21 cellular contexts compared by ENCODE assay signal in genomic region chr18:72637319-72638113, GRCh38.
DNase-seq lines count a peak whose midpoint lies in the region; ATAC-seq, FAIRE-seq and TF ChIP-seq lines count a peak whose summit lies in the region.
"Had no signal": no experiment of that assay in that cellular context is flagged by ENCODE, and none has a peak within 500 bp of the region (broad histone marks: within the 10 kb centered on the region; RNA-seq: fewer than 3 reads in every experiment).

No MANE protein-coding gene starts in this region.

- DNase-seq in GM12878 (ENCODE audit: low read depth, low spot score), result no peak
- peak; percentile 50 for DNase-seq in inferior parietal cortex (ENCODE audit: extremely low spot score)
- no peak for DNase-seq in mesenteric fat pad (ENCODE audit: low spot score)
- no peak for DNase-seq in colonic mucosa
- no peak for DNase-seq in SIG-M5 treated with dmso at 0.1 percent for 504 hours (lab: John Stamatoyannopoulos, UW; ENCODE audit: unreplicated experiment)
- DNase-seq: CD8-positive, alpha-beta memory T cell; DMS79 treated with DMSO at 0.1 percent for 48 hours; GM23248; NCI-H1048; NCI-H1417 treated with DMSO at 0.1 percent for 48 hours; NCI-H1694 treated with DMSO at 0.1 percent for 48 hours; NCI-H2081; NCI-H2227 treated with DMSO at 0.1 percent for 48 hours; NCI-H526 treated with DMSO at 0.1 percent for 48 hours; SHP77 had no signal

- H3K27me3 ChIP-seq in KMS-11 (ENCODE audit: insufficient read depth, low read depth) (no peaks in the 10 kb centered on the region), GM12878 (replicated peaks in 1 of 2; ENCODE audit: control insufficient read depth in 2 of 2, insufficient read depth in 2 of 2, low read length in 1 of 2) (no peaks in the 10 kb centered on the region), colonic mucosa (no peaks in the 10 kb centered on the region)

- peaks cover 13% of the 10 kb centered on the region for H3K4me1 ChIP-seq in KMS-11 (ENCODE audit: low read depth, poor library complexity, severe bottlenecking)
- no peaks in the 10 kb centered on the region for H3K4me1 ChIP-seq in GM12878 (ENCODE audit: control insufficient read depth, insufficient read depth, low read length)
- no peaks in the 10 kb centered on the region for H3K4me1 ChIP-seq in colonic mucosa
- H3K4me1 ChIP-seq: HAP-1 had no signal

- 50% methylated on average over 17 of the region's 17 CpGs for WGBS in GM12878 (ENCODE audit: insufficient coverage, insufficient replicate concordance, low lambda C conversion rate, missing lambda C conversion rate)

- H4K20me1 ChIP-seq in KMS-11 (ENCODE audit: insufficient read depth) (no peaks in the 10 kb centered on the region), GM12878 (ENCODE audit: control insufficient read depth, insufficient read depth) (no peaks in the 10 kb centered on the region)

- SMC1A ChIA-PET in GM12878 (lab: Charles Lee; ENCODE audit: uncharacterized antibody, unreplicated experiment), result interaction anchor here (1.0 kb wide), 1 partner anchor 14 kb away, joined by 4 read pairs; no protein-coding TSS in a partner anchor

- H3K9ac ChIP-seq in KMS-11 (no peak overlapping the region), GM12878 (ENCODE audit: control insufficient read depth, insufficient read depth, low read length) (no peak overlapping the region), colonic mucosa (ENCODE audit: low read depth in 2 of 2, low read length in 2 of 2) (no peak overlapping the region)
- H3K9ac ChIP-seq: GM23248 had no signal

- CTCF ChIA-PET in GM12878 (lab: Yijun Ruan, JAX), result interaction anchor here (1.4 to 2.7 kb wide), 2 partner anchors 36 to 43 kb away, joined by 3 to 15 read pairs; no protein-coding TSS in a partner anchor

- in situ Hi-C loops in GM12878 (cut with MboI), result no loop called here

- ATAC-seq in GM12878, result peak; percentile 74

- no peaks in the 10 kb centered on the region for H3K36me3 ChIP-seq in KMS-11 (ENCODE audit: insufficient read depth)
- no peaks in the 10 kb centered on the region for H3K36me3 ChIP-seq in GM12878 (ENCODE audit: control insufficient read depth in 2 of 2, insufficient read depth in 2 of 2, low read length in 1 of 2)
- H3K36me3 ChIP-seq in colonic mucosa, result no peaks in the 10 kb centered on the region
- H3K36me3 ChIP-seq: HAP-1 had no signal

- no peak for TF ChIP-seq CTCF in KMS-11 (conservative IDR thresholded peaks at IDR 0.05; ENCODE audit: low read depth, low read length)
- no peak for TF ChIP-seq CTCF in GM12878 (IDR thresholded peaks at IDR 0.05 in 2 of 3, conservative IDR thresholded peaks at IDR 0.05 in 1 of 3; ENCODE audit: control insufficient read depth in 2 of 3, extremely low read depth in 1 of 3, insufficient read depth in 1 of 3, low read depth in 3 of 3, low read length in 3 of 3)
- TF ChIP-seq CTCF in colonic mucosa (IDR thresholded peaks at IDR 0.05), result no peak

- POLR2A ChIA-PET in GM12878 (lab: Charles Lee), result interaction anchor here (0.6 to 0.8 kb wide), 2 partner anchors 17 to 175 kb away, joined by 3 read pairs; no protein-coding TSS in a partner anchor

- no TSS peak for BruUV-seq in GM12878 (replicated peaks; lab: Mats Ljungman, UMichigan)

- H3K4me3 ChIP-seq in KMS-11 (IDR thresholded peaks at IDR 0.05; ENCODE audit: insufficient read depth, low read depth, low read length), result no peak overlapping the region
- no peak overlapping the region for H3K4me3 ChIP-seq in GM12878
- no peak overlapping the region for H3K4me3 ChIP-seq in colonic mucosa
- H3K4me3 ChIP-seq: GM23248, HAP-1 had no signal

- peak overlapping the region; percentile 32 for H3K27ac ChIP-seq in KMS-11
- no peak overlapping the region for H3K27ac ChIP-seq in GM12878 (ENCODE audit: control insufficient read depth, insufficient read depth)
- peak overlapping the region; percentile 11 for H3K27ac ChIP-seq in temporal lobe (ENCODE audit: low read depth, low read length)
- H3K27ac ChIP-seq in colonic mucosa, result no peak overlapping the region
- H3K27ac ChIP-seq: C4-2B, GM23248, HL-60, RWPE1 had no signal

- intact Hi-C loops in GM12878 (cut with micrococcal nuclease; ENCODE audit: unreplicated experiment) (no loop called here), colonic mucosa (cut with DNase I) (no loop called here)

- TF ChIP-seq RAD21 in GM12878 (IDR thresholded peaks at IDR 0.05; ENCODE audit: insufficient read depth, low read depth, low read length), result no peak

- H3K9me3 ChIP-seq in GM12878 (replicated peaks; ENCODE audit: control insufficient read depth, insufficient read depth, low read length), result no peaks in the 10 kb centered on the region
- no peaks in the 10 kb centered on the region for H3K9me3 ChIP-seq in colonic mucosa
- H3K9me3 ChIP-seq: HAP-1 had no signal

- no peaks in the 10 kb centered on the region for H3K79me2 ChIP-seq in KMS-11 (ENCODE audit: insufficient read depth, low read depth)
- H3K79me2 ChIP-seq in GM12878 (ENCODE audit: control insufficient read depth, insufficient read depth, low read length), result no peaks in the 10 kb centered on the region

- FAIRE-seq in GM12878 (lab: Jason Lieb, UNC), result no peak

- H2AFZ ChIP-seq in KMS-11 (ENCODE audit: low read depth), result peak overlapping the region; percentile 11; the same call in 1 of the 2 replicates
- no peak overlapping the region for H2AFZ ChIP-seq in GM12878 (ENCODE audit: control insufficient read depth, low read depth, low read length)
- H2AFZ ChIP-seq: GM23248 had no signal

- TF ChIP-seq EP300 in GM12878 (IDR thresholded peaks at IDR 0.05; ENCODE audit: borderline replicate concordance in 1 of 2, control insufficient read depth in 1 of 2, low read depth in 2 of 2, low read length in 2 of 2), result no peak

- RAD21 ChIA-PET in GM12878 (lab: Charles Lee; ENCODE audit: unreplicated experiment), result interaction anchor here (1.0 to 1.4 kb wide), 2 partner anchors 15 to 36 kb away, joined by 3 to 6 read pairs; no protein-coding TSS in a partner anchor

- H3K4me2 ChIP-seq in KMS-11, result peak overlapping the region; percentile 7; the same call in 1 of the 2 replicates
- H3K4me2 ChIP-seq in GM12878 (ENCODE audit: control insufficient read depth, insufficient read depth), result no peak overlapping the region

- no peak for TF ChIP-seq POLR2A in GM12878 (IDR thresholded peaks at IDR 0.05; ENCODE audit: low read depth, low read length)

TF ChIP-seq in GM12878, 131 proteins besides CTCF, POLR2A, EP300 and RAD21:
- TF ChIP-seq POLR2AphosphoS5 (IDR thresholded peaks at IDR 0.05; ENCODE audit: low read length) (no peak), BHLHE40 (IDR thresholded peaks at IDR 0.05; ENCODE audit: borderline replicate concordance in 1 of 2, low read depth in 2 of 2, low read length in 1 of 2) (peak in 1 of 2 experiments; percentile 35; a peak in 1 of 4 replicates)

Comparison
In these comparisons a context has a peak if more than half of its experiments do, and no peak if none do; other contexts are left out.
1. H3K27ac ChIP-seq: peak in KMS-11 (single experiment) and temporal lobe (single experiment); none in GM12878 (single experiment) and colonic mucosa (single experiment).